20 cellular contexts compared by ENCODE assay signal in the genomic region with DNA sequence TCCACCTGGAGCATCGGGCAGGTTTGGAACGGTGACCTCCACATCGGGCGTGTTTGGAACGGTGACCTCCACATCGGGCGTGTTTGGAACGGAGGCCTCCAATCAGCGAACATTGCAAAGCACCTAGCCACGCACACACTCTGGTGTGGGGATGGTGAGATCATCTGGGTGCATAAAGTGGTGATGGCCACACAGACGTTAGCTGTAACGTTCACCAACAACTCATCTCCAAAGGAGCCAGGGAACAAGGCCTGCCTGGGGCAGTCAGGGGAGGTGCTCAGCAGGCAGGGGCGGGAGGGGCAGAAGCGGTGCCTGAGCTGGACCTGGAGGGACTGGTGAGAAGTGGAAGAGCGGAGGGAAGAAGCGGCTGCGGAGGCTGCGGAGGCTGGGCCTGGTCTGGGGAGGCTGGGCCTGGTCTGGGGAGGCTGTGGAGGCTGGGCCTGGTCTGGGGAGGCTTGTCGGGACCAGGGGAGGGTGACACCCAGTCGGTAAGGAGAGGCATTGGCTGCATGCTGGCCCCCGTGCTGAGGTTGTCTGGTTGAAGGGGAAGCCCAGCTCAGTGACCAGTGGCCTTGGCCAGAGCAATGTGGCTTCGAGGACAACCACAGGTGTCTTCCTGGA.
DNase-seq lines count a peak whose midpoint lies in the region; ATAC-seq and TF ChIP-seq lines count a peak whose summit lies in the region.
"Had no signal": no experiment of that assay in that cellular context is flagged by ENCODE, and none has a peak within 500 bp of the region (broad histone marks: within the 10 kb centered on the region; RNA-seq: fewer than 3 reads in every experiment).

No MANE protein-coding gene starts in this region.

- H3K4me3 ChIP-seq in osteoblast (ENCODE audit: insufficient read depth, low read length) (no peak overlapping the region), gastrocnemius medialis (no peak overlapping the region)
- H3K4me3 ChIP-seq: BLaER1 had no signal

- H3K36me3 ChIP-seq in osteoblast (ENCODE audit: insufficient read depth, low read length) (no peaks in the 10 kb centered on the region), gastrocnemius medialis (no peaks in the 10 kb centered on the region)
- H3K36me3 ChIP-seq: BLaER1 had no signal

- H3K4me2 ChIP-seq in osteoblast (ENCODE audit: insufficient read depth, low read length): no peak overlapping the region
- H3K4me2 ChIP-seq: BLaER1 had no signal

- H3K36me3 Mint-ChIP-seq in activated naive CD8-positive, alpha-beta T cell treated with anti-CD3 and anti-CD28 coated beads, Interleukin-2, amount 10 ng/mL, durations not matched to agents 7 days and 5 days: no peaks in the 10 kb centered on the region
- no peaks in the 10 kb centered on the region for H3K36me3 Mint-ChIP-seq in activated naive CD8-positive, alpha-beta T cell treated with anti-CD3 and anti-CD28 coated beads, Interleukin-2, amount 50 U/mL, for 24 hours (ENCODE audit: low read depth)
- peaks cover 2% of the 10 kb centered on the region for H3K36me3 Mint-ChIP-seq in central memory CD8-positive, alpha-beta T cell (ENCODE audit: insufficient read depth)
- peaks cover 5 to 13% (median 11%) of the 10 kb centered on the region in 3 donors for H3K36me3 Mint-ChIP-seq in immature natural killer cell

- H3K27ac ChIP-seq in osteoblast (ENCODE audit: low read depth, low read length) (no peak overlapping the region), gastrocnemius medialis (no peak overlapping the region)
- H3K27ac ChIP-seq: 22Rv1, BLaER1 had no signal

- no peak overlapping the region for H3K4me3 Mint-ChIP-seq in activated naive CD8-positive, alpha-beta T cell treated with anti-CD3 and anti-CD28 coated beads, Interleukin-2, amount 10 ng/mL, durations not matched to agents 7 days and 5 days
- H3K4me3 Mint-ChIP-seq in activated naive CD8-positive, alpha-beta T cell treated with anti-CD3 and anti-CD28 coated beads, Interleukin-2, amount 50 U/mL, for 24 hours: no peak overlapping the region
- peak overlapping the region; percentile 42 for H3K4me3 Mint-ChIP-seq in central memory CD8-positive, alpha-beta T cell
- peak overlapping the region; percentile 46 to 96 (median 90) for H3K4me3 Mint-ChIP-seq in immature natural killer cell
- H3K4me3 Mint-ChIP-seq: CD4-positive, alpha-beta T cell had no signal

- no peak overlapping the region for H2AFZ ChIP-seq in osteoblast (ENCODE audit: low read length)

- peaks cover 39% of the 10 kb centered on the region for H3K4me1 Mint-ChIP-seq in activated naive CD8-positive, alpha-beta T cell treated with anti-CD3 and anti-CD28 coated beads, Interleukin-2, amount 10 ng/mL, durations not matched to agents 7 days and 5 days
- peaks cover 30% of the 10 kb centered on the region for H3K4me1 Mint-ChIP-seq in activated naive CD8-positive, alpha-beta T cell treated with anti-CD3 and anti-CD28 coated beads, Interleukin-2, amount 50 U/mL, for 24 hours
- peaks cover 49% of the 10 kb centered on the region for H3K4me1 Mint-ChIP-seq in central memory CD8-positive, alpha-beta T cell
- H3K4me1 Mint-ChIP-seq in immature natural killer cell: peaks cover 75 to 76% of the 10 kb centered on the region in 2 donors

- TF ChIP-seq CTCF in osteoblast (IDR thresholded peaks at IDR 0.05; ENCODE audit: extremely low read depth, low read depth, low read length): no peak
- no peak for TF ChIP-seq CTCF in gastrocnemius medialis (IDR thresholded peaks at IDR 0.05 in 4 of 5, conservative IDR thresholded peaks at IDR 0.05 in 1 of 5)

- H3K27me3 Mint-ChIP-seq in activated naive CD8-positive, alpha-beta T cell treated with anti-CD3 and anti-CD28 coated beads, Interleukin-2, amount 10 ng/mL, durations not matched to agents 7 days and 5 days: no peaks in the 10 kb centered on the region
- H3K27me3 Mint-ChIP-seq in activated naive CD8-positive, alpha-beta T cell treated with anti-CD3 and anti-CD28 coated beads, Interleukin-2, amount 50 U/mL, for 24 hours: peaks cover 7% of the 10 kb centered on the region
- H3K27me3 Mint-ChIP-seq in central memory CD8-positive, alpha-beta T cell: no peaks in the 10 kb centered on the region
- peaks cover 7 to 23% (median 23%) of the 10 kb centered on the region in 3 donors for H3K27me3 Mint-ChIP-seq in immature natural killer cell (ENCODE audit: low read depth in 3 of 3)

- no peaks in the 10 kb centered on the region for H3K9me3 ChIP-seq in osteoblast (ENCODE audit: low read depth, low read length)
- H3K9me3 ChIP-seq in gastrocnemius medialis: no peaks in the 10 kb centered on the region

- POLR2A ChIA-PET in activated naive CD8-positive, alpha-beta T cell treated with anti-CD3 and anti-CD28 coated beads, Interleukin-2, amount 10 ng/mL, durations not matched to agents 7 days and 5 days (lab: Charles Lee): interaction anchor here (0.5 to 1.2 kb wide), 2 partner anchors 11 to 374 kb away, joined by 3 to 5 read pairs; no protein-coding TSS in a partner anchor

- no peaks in the 10 kb centered on the region for H3K79me2 ChIP-seq in osteoblast (ENCODE audit: insufficient read depth, low read length)

- no peak for ATAC-seq in activated naive CD8-positive, alpha-beta T cell treated with anti-CD3 and anti-CD28 coated beads, Interleukin-2, amount 10 ng/mL, durations not matched to agents 7 days and 5 days (ENCODE audit: low read depth)
- no peak for ATAC-seq in activated naive CD8-positive, alpha-beta T cell treated with anti-CD3 and anti-CD28 coated beads, Interleukin-2, amount 50 U/mL, for 24 hours
- no peak for ATAC-seq in central memory CD8-positive, alpha-beta T cell (replicated peaks; ENCODE audit: extremely low read depth, poor library complexity, severe bottlenecking)
- ATAC-seq in HG03469 (IDR thresholded peaks at IDR 0.05; ENCODE audit: unreplicated experiment) (no peak), gastrocnemius medialis (no peak)

- H3K27ac Mint-ChIP-seq in activated naive CD8-positive, alpha-beta T cell treated with anti-CD3 and anti-CD28 coated beads, Interleukin-2, amount 10 ng/mL, durations not matched to agents 7 days and 5 days: peak overlapping the region; percentile 38
- no peak overlapping the region for H3K27ac Mint-ChIP-seq in activated naive CD8-positive, alpha-beta T cell treated with anti-CD3 and anti-CD28 coated beads, Interleukin-2, amount 50 U/mL, for 24 hours
- no peak overlapping the region for H3K27ac Mint-ChIP-seq in central memory CD8-positive, alpha-beta T cell (ENCODE audit: low read depth)
- peak overlapping the region; percentile 93 to 99 (median 96) for H3K27ac Mint-ChIP-seq in immature natural killer cell
- H3K27ac Mint-ChIP-seq: CD4-positive, alpha-beta T cell had no signal

- DNase-seq in activated naive CD8-positive, alpha-beta T cell treated with anti-CD3 and anti-CD28 coated beads, Interleukin-2, amount 10 ng/mL, durations not matched to agents 7 days and 5 days: no peak
- no peak for DNase-seq in activated naive CD8-positive, alpha-beta T cell treated with anti-CD3 and anti-CD28 coated beads, Interleukin-2, amount 50 U/mL, for 24 hours
- DNase-seq in central memory CD8-positive, alpha-beta T cell (ENCODE audit: low spot score in 2 of 2): no peak
- DNase-seq in immature natural killer cell (no peak), osteoblast (ENCODE audit: insufficient read length, low spot score, missing footprints) (peak; percentile 48), gastrocnemius medialis (no peak), NCI-H2107 treated with DMSO at 0.1 percent for 48 hours (lab: John Stamatoyannopoulos, UW; ENCODE audit: unreplicated experiment) (no peak)
- DNase-seq: ACHN; CD4-positive, alpha-beta T cell; COR-L47; GOT3; Kasumi-1; NCI-H1694; NCI-H2081; NCI-H2171 treated with DMSO at 0.1 percent for 48 hours; NCI-H446; OCI-M1 had no signal

- H3K27me3 ChIP-seq in osteoblast (ENCODE audit: insufficient read depth, low read length) (no peaks in the 10 kb centered on the region), gastrocnemius medialis (no peaks in the 10 kb centered on the region)
- H3K27me3 ChIP-seq: BLaER1 had no signal

- peaks cover 6% of the 10 kb centered on the region for H3K4me1 ChIP-seq in osteoblast (ENCODE audit: insufficient read depth, low read length)
- H3K4me1 ChIP-seq in gastrocnemius medialis: no peaks in the 10 kb centered on the region

- no peaks in the 10 kb centered on the region for H4K20me1 ChIP-seq in osteoblast (ENCODE audit: insufficient read depth, low read length)
- H4K20me1 ChIP-seq: BLaER1 had no signal

- intact Hi-C loops in gastrocnemius medialis (cut with DNase I; ENCODE audit: low total_unique reads): no loop called here

- no peak for TF ChIP-seq POLR2A in gastrocnemius medialis (IDR thresholded peaks at IDR 0.05)

- in situ Hi-C loops in gastrocnemius medialis (cut with MboI; ENCODE audit: low sequenced_read_pairs in 4 of 4): no loop called here

- H3K9me3 Mint-ChIP-seq in activated naive CD8-positive, alpha-beta T cell treated with anti-CD3 and anti-CD28 coated beads, Interleukin-2, amount 10 ng/mL, durations not matched to agents 7 days and 5 days: peaks cover 8% of the 10 kb centered on the region
- peaks cover 2% of the 10 kb centered on the region for H3K9me3 Mint-ChIP-seq in activated naive CD8-positive, alpha-beta T cell treated with anti-CD3 and anti-CD28 coated beads, Interleukin-2, amount 50 U/mL, for 24 hours
- no peaks in the 10 kb centered on the region for H3K9me3 Mint-ChIP-seq in central memory CD8-positive, alpha-beta T cell
- H3K9me3 Mint-ChIP-seq in immature natural killer cell: peaks cover 3 to 8% (median 6%) of the 10 kb centered on the region in 6 donors

Comparison
In these comparisons a context has a peak if more than half of its experiments do, and no peak if none do; other contexts are left out.
1. H3K27ac Mint-ChIP-seq: peak in activated naive CD8-positive, alpha-beta T cell treated with anti-CD3 and anti-CD28 coated beads, Interleukin-2, amount 10 ng/mL, durations not matched to agents 7 days and 5 days (single experiment) and immature natural killer cell (6 of 6); none in activated naive CD8-positive, alpha-beta T cell treated with anti-CD3 and anti-CD28 coated beads, Interleukin-2, amount 50 U/mL, for 24 hours (single experiment) and central memory CD8-positive, alpha-beta T cell (single experiment).
2. H3K4me3 Mint-ChIP-seq: peak in central memory CD8-positive, alpha-beta T cell (single experiment) and immature natural killer cell (5 of 5); none in activated naive CD8-positive, alpha-beta T cell treated with anti-CD3 and anti-CD28 coated beads, Interleukin-2, amount 10 ng/mL, durations not matched to agents 7 days and 5 days (single experiment) and activated naive CD8-positive, alpha-beta T cell treated with anti-CD3 and anti-CD28 coated beads, Interleukin-2, amount 50 U/mL, for 24 hours (single experiment).